ENCODE assay signal across 8 cellular contexts in the genomic region with DNA sequence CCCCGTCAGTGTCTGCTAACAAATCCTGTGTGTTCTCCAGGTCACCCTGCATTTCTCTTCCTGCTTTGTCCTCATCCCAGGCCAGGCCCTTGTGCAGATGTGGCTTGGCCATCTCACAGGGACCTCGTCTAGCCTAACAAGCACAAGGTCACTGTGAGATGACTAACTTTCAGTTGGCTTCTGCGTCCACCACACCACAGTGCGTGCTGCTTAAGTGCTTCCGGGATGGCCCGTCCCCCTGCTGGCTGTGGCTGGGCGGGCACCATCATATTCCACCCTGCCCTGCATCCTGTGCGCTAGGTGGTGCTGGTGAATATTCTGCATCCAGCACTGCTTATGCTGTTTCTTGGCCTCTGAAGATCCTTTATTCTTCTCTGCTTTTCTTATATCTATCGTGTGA. TPM values are rescaled to one million over a fixed set of nuclear protein-coding genes. Genes with fewer than 3 reads are reported as not detected.
A peak's percentile ranks its signal among the peaks of the same experiment; 100 is the strongest.
DNase-seq lines count a peak whose midpoint lies in the region; ATAC-seq and TF ChIP-seq lines count a peak whose summit lies in the region.

No MANE protein-coding gene starts in this region.

- TF ChIP-seq CTCF in epithelial cell of proximal tubule (conservative IDR thresholded peaks at IDR 0.05; ENCODE audit: low read depth, low read length) (peak; percentile 43), gastrocnemius medialis (IDR thresholded peaks at IDR 0.05 in 4 of 5, conservative IDR thresholded peaks at IDR 0.05 in 1 of 5) (peak in 1 of 5 experiments; percentile 36)

- peaks cover 8 to 16% of the 10 kb centered on the region in 2 donors for H3K4me1 ChIP-seq in gastrocnemius medialis

- no peak overlapping the region for H3K4me3 ChIP-seq in epithelial cell of proximal tubule (ENCODE audit: low read depth, low read length)
- no peak overlapping the region for H3K4me3 ChIP-seq in gastrocnemius medialis

- peak overlapping the region; percentile 71 to 82 (median 75) for H3K27ac ChIP-seq in gastrocnemius medialis

- intact Hi-C loops in gastrocnemius medialis (cut with DNase I; ENCODE audit: low total_unique reads) = loop anchor here (5.0 kb wide), 1 partner anchor 49 kb away; the partner anchor contains the start of gene TXLNG

- ATAC-seq in gastrocnemius medialis (no peak), GM18498 (IDR thresholded peaks at IDR 0.05; ENCODE audit: unreplicated experiment) (no peak), HG02884 (IDR thresholded peaks at IDR 0.05; ENCODE audit: unreplicated experiment) (no peak)

- H3K27me3 ChIP-seq in gastrocnemius medialis = no peaks in the 10 kb centered on the region

- no peaks in the 10 kb centered on the region for H3K9me3 ChIP-seq in gastrocnemius medialis

- peak; percentile 7 for DNase-seq in SIG-M5 treated with dmso at 0.1 percent for 504 hours (lab: John Stamatoyannopoulos, UW; ENCODE audit: unreplicated experiment)
- DNase-seq in SIG-M5 (lab: John Stamatoyannopoulos, UW) = no peak
- peak; percentile 5 for DNase-seq in NCI-H510A (lab: John Stamatoyannopoulos, UW)
- DNase-seq in epithelial cell of proximal tubule (ENCODE audit: low read depth) = no peak
- peak in 1 of 2 donors; percentile 42 for DNase-seq in gastrocnemius medialis
- DNase-seq in stimulated activated CD4-positive, alpha-beta T cell treated with anti-CD3 and anti-CD28 coated beads, Interleukin-4, amount 100 ng/mL, for 1 hour = no peak

- peaks cover 8 to 35% of the 10 kb centered on the region in 2 donors for H3K36me3 ChIP-seq in gastrocnemius medialis

- in situ Hi-C loops in gastrocnemius medialis (cut with MboI; ENCODE audit: low sequenced_read_pairs in 4 of 4) = no loop called here

- TF ChIP-seq POLR2A in gastrocnemius medialis (IDR thresholded peaks at IDR 0.05) = no peak

RNA-seq across cellular contexts. Expression of gene RBBP7, which starts 33.8 kb away (rescaled TPM):
- total RNA-seq in epithelial cell of proximal tubule (149 and 150 TPM in 2 replicates), gastrocnemius medialis (100 to 1,000 TPM in 3 of 4 donors, 10 to 100 TPM in 1; 95.0 to 325 (median 151) TPM)

RNA-seq across cellular contexts. Expression of gene TXLNG, which starts 50.1 kb away (rescaled TPM):
- total RNA-seq in epithelial cell of proximal tubule (10.3 and 12.3 TPM in 2 replicates), gastrocnemius medialis (10 to 100 TPM in 2 of 4 donors, 1 to 10 TPM in 2; 6.9 to 16.9 (median 9.6) TPM)

Comparison
In these comparisons a context has a peak if more than half of its experiments do, and no peak if none do; other contexts are left out.
1. DNase-seq: peak in SIG-M5 treated with dmso at 0.1 percent for 504 hours (single experiment) and NCI-H510A (single experiment); none in SIG-M5 (single experiment), epithelial cell of proximal tubule (single experiment) and stimulated activated CD4-positive, alpha-beta T cell treated with anti-CD3 and anti-CD28 coated beads, Interleukin-4, amount 100 ng/mL, for 1 hour (single experiment).